1 cellular context compared by ENCODE assay signal in the genomic region with DNA sequence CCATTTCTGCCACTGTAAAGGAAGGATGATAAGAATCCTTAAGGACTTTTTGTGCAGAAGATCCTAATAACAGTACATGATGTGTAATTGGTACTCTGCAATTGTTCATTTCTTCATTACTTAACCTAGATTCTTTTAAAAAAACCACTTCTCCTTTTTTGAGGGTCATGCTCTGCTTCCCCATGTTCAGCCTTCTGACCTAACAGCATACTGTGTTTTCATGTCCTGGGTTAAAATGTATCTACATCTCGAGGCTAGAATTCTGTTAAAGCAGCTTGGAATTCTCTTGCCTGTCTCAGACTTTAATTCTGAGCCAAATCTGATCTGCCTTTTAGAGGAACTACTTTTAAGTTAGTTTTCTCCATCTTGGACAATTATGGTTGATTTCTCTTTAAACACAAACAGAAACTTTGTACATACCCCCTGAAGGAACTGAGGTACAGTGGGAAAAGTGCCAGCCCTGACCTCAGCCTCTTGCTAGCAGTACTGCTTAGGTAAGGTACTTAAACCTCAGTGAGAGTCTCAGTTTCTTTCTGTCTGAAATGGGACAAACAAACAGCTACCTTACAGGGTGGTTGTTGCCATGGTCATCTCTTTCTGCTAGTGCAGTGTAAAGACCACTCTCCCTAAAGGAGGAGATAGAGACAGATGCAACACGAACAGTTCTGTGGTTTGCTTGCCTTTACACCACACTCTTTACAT.
TF ChIP-seq lines count a peak whose summit lies in the region.

No MANE protein-coding gene starts in this region.

TF ChIP-seq in GM23338, 12 proteins besides CTCF, POLR2A, EP300 and RAD21 (continued from another document):
- TF ChIP-seq, protein P1, sequence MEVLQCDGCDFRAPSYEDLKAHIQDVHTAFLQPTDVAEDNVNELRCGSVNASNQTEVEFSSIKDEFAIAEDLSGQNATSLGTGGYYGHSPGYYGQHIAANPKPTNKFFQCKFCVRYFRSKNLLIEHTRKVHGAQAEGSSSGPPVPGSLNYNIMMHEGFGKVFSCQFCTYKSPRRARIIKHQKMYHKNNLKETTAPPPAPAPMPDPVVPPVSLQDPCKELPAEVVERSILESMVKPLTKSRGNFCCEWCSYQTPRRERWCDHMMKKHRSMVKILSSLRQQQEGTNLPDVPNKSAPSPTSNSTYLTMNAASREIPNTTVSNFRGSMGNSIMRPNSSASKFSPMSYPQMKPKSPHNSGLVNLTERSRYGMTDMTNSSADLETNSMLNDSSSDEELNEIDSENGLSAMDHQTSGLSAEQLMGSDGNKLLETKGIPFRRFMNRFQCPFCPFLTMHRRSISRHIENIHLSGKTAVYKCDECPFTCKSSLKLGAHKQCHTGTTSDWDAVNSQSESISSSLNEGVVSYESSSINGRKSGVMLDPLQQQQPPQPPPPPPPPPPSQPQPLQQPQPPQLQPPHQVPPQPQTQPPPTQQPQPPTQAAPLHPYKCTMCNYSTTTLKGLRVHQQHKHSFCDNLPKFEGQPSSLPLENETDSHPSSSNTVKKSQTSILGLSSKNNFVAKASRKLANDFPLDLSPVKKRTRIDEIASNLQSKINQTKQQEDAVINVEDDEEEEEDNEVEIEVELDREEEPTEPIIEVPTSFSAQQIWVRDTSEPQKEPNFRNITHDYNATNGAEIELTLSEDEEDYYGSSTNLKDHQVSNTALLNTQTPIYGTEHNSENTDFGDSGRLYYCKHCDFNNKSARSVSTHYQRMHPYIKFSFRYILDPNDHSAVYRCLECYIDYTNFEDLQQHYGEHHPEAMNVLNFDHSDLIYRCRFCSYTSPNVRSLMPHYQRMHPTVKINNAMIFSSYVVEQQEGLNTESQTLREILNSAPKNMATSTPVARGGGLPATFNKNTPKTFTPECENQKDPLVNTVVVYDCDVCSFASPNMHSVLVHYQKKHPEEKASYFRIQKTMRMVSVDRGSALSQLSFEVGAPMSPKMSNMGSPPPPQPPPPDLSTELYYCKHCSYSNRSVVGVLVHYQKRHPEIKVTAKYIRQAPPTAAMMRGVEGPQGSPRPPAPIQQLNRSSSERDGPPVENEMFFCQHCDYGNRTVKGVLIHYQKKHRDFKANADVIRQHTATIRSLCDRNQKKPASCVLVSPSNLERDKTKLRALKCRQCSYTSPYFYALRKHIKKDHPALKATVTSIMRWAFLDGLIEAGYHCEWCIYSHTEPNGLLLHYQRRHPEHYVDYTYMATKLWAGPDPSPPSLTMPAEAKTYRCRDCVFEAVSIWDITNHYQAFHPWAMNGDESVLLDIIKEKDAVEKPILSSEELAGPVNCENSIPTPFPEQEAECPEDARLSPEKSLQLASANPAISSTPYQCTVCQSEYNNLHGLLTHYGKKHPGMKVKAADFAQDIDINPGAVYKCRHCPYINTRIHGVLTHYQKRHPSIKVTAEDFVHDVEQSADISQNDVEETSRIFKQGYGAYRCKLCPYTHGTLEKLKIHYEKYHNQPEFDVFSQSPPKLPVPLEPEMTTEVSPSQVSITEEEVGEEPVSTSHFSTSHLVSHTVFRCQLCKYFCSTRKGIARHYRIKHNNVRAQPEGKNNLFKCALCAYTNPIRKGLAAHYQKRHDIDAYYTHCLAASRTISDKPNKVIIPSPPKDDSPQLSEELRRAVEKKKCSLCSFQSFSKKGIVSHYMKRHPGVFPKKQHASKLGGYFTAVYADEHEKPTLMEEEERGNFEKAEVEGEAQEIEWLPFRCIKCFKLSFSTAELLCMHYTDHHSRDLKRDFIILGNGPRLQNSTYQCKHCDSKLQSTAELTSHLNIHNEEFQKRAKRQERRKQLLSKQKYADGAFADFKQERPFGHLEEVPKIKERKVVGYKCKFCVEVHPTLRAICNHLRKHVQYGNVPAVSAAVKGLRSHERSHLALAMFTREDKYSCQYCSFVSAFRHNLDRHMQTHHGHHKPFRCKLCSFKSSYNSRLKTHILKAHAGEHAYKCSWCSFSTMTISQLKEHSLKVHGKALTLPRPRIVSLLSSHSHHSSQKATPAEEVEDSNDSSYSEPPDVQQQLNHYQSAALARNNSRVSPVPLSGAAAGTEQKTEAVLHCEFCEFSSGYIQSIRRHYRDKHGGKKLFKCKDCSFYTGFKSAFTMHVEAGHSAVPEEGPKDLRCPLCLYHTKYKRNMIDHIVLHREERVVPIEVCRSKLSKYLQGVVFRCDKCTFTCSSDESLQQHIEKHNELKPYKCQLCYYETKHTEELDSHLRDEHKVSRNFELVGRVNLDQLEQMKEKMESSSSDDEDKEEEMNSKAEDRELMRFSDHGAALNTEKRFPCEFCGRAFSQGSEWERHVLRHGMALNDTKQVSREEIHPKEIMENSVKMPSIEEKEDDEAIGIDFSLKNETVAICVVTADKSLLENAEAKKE (CRISPR knock-in tag; IDR thresholded peaks at IDR 0.05), result no peak
- TF ChIP-seq EZH2phosphoT487 (IDR thresholded peaks at IDR 0.05; ENCODE audit: unreplicated experiment), result no peak
- TF ChIP-seq EZH2 (IDR thresholded peaks at IDR 0.05; ENCODE audit: low read depth, unreplicated experiment), result no peak
- TF ChIP-seq STAT1 (IDR thresholded peaks at IDR 0.05; ENCODE audit: unreplicated experiment), result no peak
- no peak for TF ChIP-seq ZNF114 (CRISPR knock-in tag; IDR thresholded peaks at IDR 0.05)
